15 cellular contexts compared by ENCODE assay signal in the genomic region with DNA sequence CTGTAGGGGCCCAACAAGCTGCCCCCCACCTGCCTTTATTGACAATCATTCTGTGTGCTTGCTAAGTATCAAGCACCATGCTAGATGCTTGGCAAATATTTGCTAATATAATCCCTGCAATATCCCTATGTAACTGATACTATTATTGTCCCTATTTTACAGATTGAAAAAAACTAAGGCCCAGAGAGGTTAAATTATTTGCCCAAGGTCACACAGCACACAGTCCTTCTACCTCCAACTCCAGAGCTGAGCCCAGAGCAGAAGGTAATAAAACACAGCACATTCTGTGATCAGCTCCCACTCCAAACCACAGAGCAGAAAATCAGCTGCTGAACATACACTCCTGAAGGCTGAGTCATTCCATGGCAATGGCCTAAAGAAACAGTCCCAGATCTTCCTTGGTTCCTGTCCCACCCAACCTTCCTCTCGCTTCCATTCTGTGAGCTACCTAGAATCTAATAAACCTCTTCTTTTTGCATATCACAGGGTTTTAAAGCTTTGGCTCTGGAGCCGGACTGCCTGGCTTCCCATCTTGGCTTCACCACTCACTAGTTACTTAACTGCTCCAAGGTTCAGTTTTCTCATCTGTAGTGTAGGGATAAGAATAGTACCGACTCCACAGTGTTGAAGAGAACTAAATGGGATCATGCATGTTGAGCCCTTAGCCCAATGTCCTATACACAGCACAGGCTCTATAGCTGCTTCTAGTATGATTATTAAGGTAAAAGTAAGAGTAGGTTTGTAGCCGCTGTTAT.
DNase-seq lines count a peak whose midpoint lies in the region; ATAC-seq, FAIRE-seq and TF ChIP-seq lines count a peak whose summit lies in the region.
"Had no signal": no experiment of that assay in that cellular context is flagged by ENCODE, and none has a peak within 500 bp of the region (broad histone marks: within the 10 kb centered on the region; RNA-seq: fewer than 3 reads in every experiment).

No MANE protein-coding gene starts in this region.

- H3K27me3 Mint-ChIP-seq in MCF 10A (ENCODE audit: insufficient read depth, unreplicated experiment), result no peaks in the 10 kb centered on the region
- H3K27me3 Mint-ChIP-seq: T-cell had no signal

- WGBS in stomach, 5 donors, result 83 to 93% (median 91%) methylated on average over 4 of the region's 4 CpGs

- no peaks in the 10 kb centered on the region for H3K4me1 ChIP-seq in breast epithelium
- no peaks in the 10 kb centered on the region for H3K4me1 ChIP-seq in stomach

- no TSS peak for BruUV-seq in MCF 10A (replicated peaks; lab: Mats Ljungman, UMichigan)

- H3K27me3 ChIP-seq in breast epithelium, result no peaks in the 10 kb centered on the region
- no peaks in the 10 kb centered on the region for H3K27me3 ChIP-seq in stomach

- intact Hi-C loops in MCF 10A (cut with micrococcal nuclease) (loop anchor here (2.0 to 5.0 kb wide), 3 partner anchors 23 to 79 kb away; no protein-coding TSS in a partner anchor), breast epithelium (cut with DNase I; ENCODE audit: low total_unique reads) (no loop called here), stomach (cut with DNase I; ENCODE audit: low total_unique reads) (no loop called here)

- no peak overlapping the region for H3K4me3 Mint-ChIP-seq in MCF 10A (ENCODE audit: unreplicated experiment)
- H3K4me3 Mint-ChIP-seq: activated naive CD4-positive, alpha-beta T cell treated with anti-CD3 and anti-CD28 coated beads for 36 hours; T-cell had no signal

- no peaks in the 10 kb centered on the region for H3K36me3 Mint-ChIP-seq in MCF 10A (ENCODE audit: insufficient read depth, unreplicated experiment)
- H3K36me3 Mint-ChIP-seq: T-cell had no signal

- peak; percentile 87 for DNase-seq in MCF 10A (ENCODE audit: unreplicated experiment)
- no peak for DNase-seq in breast epithelium (ENCODE audit: low spot score in 2 of 2)
- peak; percentile 71 for DNase-seq in SW480 (ENCODE audit: low spot score)
- DNase-seq in foreskin fibroblast, result peak; percentile 81 to 88
- peak; percentile 80 for DNase-seq in urothelium cell line (ENCODE audit: low spot score)
- no peak for DNase-seq in stimulated activated CD4-positive, alpha-beta T cell treated with anti-CD3 and anti-CD28 coated beads, Interleukin-12 subunit alpha, Interleukin-12 subunit beta, amount 100 ng/mL, for 4 hours
- no peak for DNase-seq in stomach
- DNase-seq: activated naive CD4-positive, alpha-beta T cell treated with anti-CD3 and anti-CD28 coated beads for 36 hours; GF-D8; NCI-H1092; NCI-H526 treated with DMSO at 0.1 percent for 48 hours; T-cell had no signal

- TF ChIP-seq EP300 in stomach (IDR thresholded peaks at IDR 0.05), result no peak

- H3K27ac Mint-ChIP-seq in MCF 10A (ENCODE audit: low read depth, unreplicated experiment), result peak overlapping the region; percentile 65
- H3K27ac Mint-ChIP-seq: activated naive CD4-positive, alpha-beta T cell treated with anti-CD3 and anti-CD28 coated beads for 36 hours; T-cell had no signal

- H3K9me3 ChIP-seq in breast epithelium (no peaks in the 10 kb centered on the region), stomach (no peaks in the 10 kb centered on the region)

- TF ChIP-seq POLR2A in breast epithelium (IDR thresholded peaks at IDR 0.05), result no peak
- no peak for TF ChIP-seq POLR2A in stomach (IDR thresholded peaks at IDR 0.05)

- no peak overlapping the region for H3K27ac ChIP-seq in breast epithelium
- no peak overlapping the region for H3K27ac ChIP-seq in stomach
- H3K27ac ChIP-seq: 22Rv1, skin epidermis had no signal

- no peak for TF ChIP-seq CTCF in MCF 10A (IDR thresholded peaks at IDR 0.05; ENCODE audit: unreplicated experiment)
- TF ChIP-seq CTCF in breast epithelium (IDR thresholded peaks at IDR 0.05), result no peak
- no peak for TF ChIP-seq CTCF in foreskin fibroblast (IDR thresholded peaks at IDR 0.05; ENCODE audit: low read depth, low read length)
- no peak for TF ChIP-seq CTCF in stomach (IDR thresholded peaks at IDR 0.05)

- no peak for FAIRE-seq in urothelium cell line (lab: Jason Lieb, UNC)

- no peak for ATAC-seq in GM19324 (IDR thresholded peaks at IDR 0.05; ENCODE audit: low FRiP score, unreplicated experiment)
- ATAC-seq: T-cell had no signal

- no peak overlapping the region for H3K4me3 ChIP-seq in breast epithelium
- no peak overlapping the region for H3K4me3 ChIP-seq in foreskin fibroblast (ENCODE audit: low read depth in 1 of 2, low read length in 2 of 2)
- H3K4me3 ChIP-seq in stomach, result no peak overlapping the region
- H3K4me3 ChIP-seq: skin epidermis had no signal

- H3K4me1 Mint-ChIP-seq in MCF 10A (ENCODE audit: insufficient read depth, unreplicated experiment), result peaks cover 18% of the 10 kb centered on the region
- H3K4me1 Mint-ChIP-seq: T-cell had no signal

- CTCF ChIA-PET in MCF 10A (lab: Yijun Ruan, JAX), result interaction anchor here (0.6 to 1.2 kb wide), 3 partner anchors 14 to 997 kb away, joined by 3 to 5 read pairs (median 3); no protein-coding TSS in a partner anchor

- POLR2A ChIA-PET in MCF 10A (lab: Yijun Ruan, JAX), result interaction anchor here (0.6 to 0.7 kb wide), 3 partner anchors 16 to 568 kb away, joined by 3 read pairs; no protein-coding TSS in a partner anchor

- no peaks in the 10 kb centered on the region for H3K9me3 Mint-ChIP-seq in MCF 10A (ENCODE audit: unreplicated experiment)
- H3K9me3 Mint-ChIP-seq: activated naive CD4-positive, alpha-beta T cell treated with anti-CD3 and anti-CD28 coated beads for 36 hours; T-cell had no signal

- H3K36me3 ChIP-seq in breast epithelium (no peaks in the 10 kb centered on the region), stomach (no peaks in the 10 kb centered on the region)

Comparison
In these comparisons a context has a peak if more than half of its experiments do, and no peak if none do; other contexts are left out.
1. DNase-seq: peak in MCF 10A (single experiment), SW480 (single experiment), foreskin fibroblast (2 of 2) and urothelium cell line (single experiment); none in breast epithelium (0 of 2), stimulated activated CD4-positive, alpha-beta T cell treated with anti-CD3 and anti-CD28 coated beads, Interleukin-12 subunit alpha, Interleukin-12 subunit beta, amount 100 ng/mL, for 4 hours (single experiment) and stomach (single experiment).